Comparison of ENCODE assay signal across 1 cellular context in the genomic region with DNA sequence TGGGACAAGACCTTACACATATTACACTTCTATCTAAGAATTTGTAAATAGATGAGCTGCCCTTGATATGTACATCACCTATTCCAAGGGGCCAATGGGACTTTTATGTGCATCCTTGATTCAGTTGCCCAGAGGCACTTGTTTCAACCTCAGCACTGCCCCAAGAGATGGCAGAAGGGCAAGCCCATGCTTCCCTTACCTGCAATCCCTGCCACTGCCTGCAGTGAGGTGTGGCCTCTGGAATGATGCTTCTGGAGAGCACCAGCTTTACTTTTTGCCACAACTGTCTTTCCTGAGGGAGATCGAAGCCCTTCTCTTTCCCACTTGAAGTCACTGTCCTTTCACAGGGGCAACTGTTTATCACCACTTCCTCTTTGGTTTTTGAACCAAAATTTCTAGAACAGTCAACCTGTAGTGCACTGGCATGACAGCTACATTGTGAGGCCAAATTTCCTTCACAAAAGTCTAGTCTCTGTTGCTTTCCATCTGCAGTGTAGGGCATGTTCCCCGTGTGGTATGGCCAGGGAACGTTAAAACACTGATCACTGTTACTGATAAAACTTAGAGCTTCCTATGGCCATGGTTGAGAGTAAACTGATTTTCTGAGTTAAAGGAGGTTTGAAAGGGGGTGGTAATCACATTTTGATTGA. TPM values are rescaled to one million over a fixed set of nuclear protein-coding genes. Genes with fewer than 3 reads are reported as not detected.
"Had no signal": no experiment of that assay in that cellular context is flagged by ENCODE, and none has a peak within 500 bp of the region (broad histone marks: within the 10 kb centered on the region; RNA-seq: fewer than 3 reads in every experiment).

No MANE protein-coding gene starts in this region.

RNA-seq across cellular contexts. Expression of a gene that starts 48.6 kb away (rescaled TPM):
- polyA plus RNA-seq: IgD-negative memory B cell had no signal
